Comparison of ENCODE assay signal across 18 cellular contexts in the genomic region with DNA sequence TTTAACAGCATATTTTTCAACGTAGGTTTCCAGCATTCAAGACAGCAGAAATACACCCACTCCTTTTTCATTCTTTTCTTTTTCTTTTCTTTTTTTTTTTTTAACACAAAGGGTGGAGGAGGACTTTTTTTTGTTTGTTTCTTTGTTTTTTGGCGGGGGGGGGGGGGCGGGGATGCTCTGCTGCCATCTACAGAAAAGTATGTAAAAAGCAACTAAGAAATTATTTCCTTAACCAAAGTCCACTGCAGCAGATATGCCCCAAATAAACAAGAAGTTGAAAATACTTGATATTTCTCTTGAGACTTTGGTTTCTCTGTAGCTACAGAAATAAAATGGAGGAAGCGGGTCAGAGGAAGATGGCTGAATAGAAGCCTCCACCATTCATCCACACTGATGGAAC.
"Had no signal": no experiment of that assay in that cellular context is flagged by ENCODE, and none has a peak within 500 bp of the region (broad histone marks: within the 10 kb centered on the region; RNA-seq: fewer than 3 reads in every experiment).

No MANE protein-coding gene starts in this region.

- H3K36me3 Mint-ChIP-seq: WTC11 had no signal

- H3K4me3 Mint-ChIP-seq: activated naive CD8-positive, alpha-beta T cell treated with anti-CD3 and anti-CD28 coated beads, Interleukin-2, amount 50 U/mL, for 24 hours; activated T-helper 1 cell treated with anti-CD3 and anti-CD28 coated beads, Interleukin-12 subunit alpha, Interleukin-12 subunit beta, Interleukin-2, Interleukin-4 antibody, amounts not matched to agents 30 ng/mL and 10 ng/mL and 1 ng/mL, durations not matched to agents 14 hours and 24 hours and 36 hours; nephron progenitor cell; stimulated activated naive CD8-positive, alpha-beta T cell treated with anti-CD3 and anti-CD28 coated beads, Interleukin-15, Interleukin-2, amounts not matched to agents 100 ng/mL and 50 ng/mL, for 24 hours; WTC11 had no signal

- H3K27ac ChIP-seq: ascending aorta, colonic mucosa, heart left ventricle, left ventricle myocardium inferior, testis had no signal

- H3K27ac Mint-ChIP-seq: activated naive CD8-positive, alpha-beta T cell treated with anti-CD3 and anti-CD28 coated beads, Interleukin-2, amount 50 U/mL, for 24 hours; activated T-helper 1 cell treated with anti-CD3 and anti-CD28 coated beads, Interleukin-12 subunit alpha, Interleukin-12 subunit beta, Interleukin-2, Interleukin-4 antibody, amounts not matched to agents 30 ng/mL and 10 ng/mL and 1 ng/mL, durations not matched to agents 14 hours and 24 hours and 36 hours; nephron progenitor cell; stimulated activated naive CD8-positive, alpha-beta T cell treated with anti-CD3 and anti-CD28 coated beads, Interleukin-15, Interleukin-2, amounts not matched to agents 100 ng/mL and 50 ng/mL, for 24 hours; WTC11 had no signal

- H3K9me3 ChIP-seq: colonic mucosa, heart left ventricle, left ventricle myocardium inferior, testis had no signal

- H3K4me3 ChIP-seq: ascending aorta, colonic mucosa, heart left ventricle, left ventricle myocardium inferior, testis had no signal

- H3K27me3 Mint-ChIP-seq: activated naive CD8-positive, alpha-beta T cell treated with anti-CD3 and anti-CD28 coated beads, Interleukin-2, amount 50 U/mL, for 24 hours; stimulated activated naive CD8-positive, alpha-beta T cell treated with anti-CD3 and anti-CD28 coated beads, Interleukin-15, Interleukin-2, amounts not matched to agents 100 ng/mL and 50 ng/mL, for 24 hours had no signal

- H3K4me1 Mint-ChIP-seq: activated naive CD8-positive, alpha-beta T cell treated with anti-CD3 and anti-CD28 coated beads, Interleukin-2, amount 50 U/mL, for 24 hours; nephron progenitor cell had no signal

- ATAC-seq: activated naive CD8-positive, alpha-beta T cell treated with anti-CD3 and anti-CD28 coated beads, Interleukin-2, amount 50 U/mL, for 24 hours; heart left ventricle; sciatic nerve; WTC11 had no signal

- H3K27me3 ChIP-seq: ascending aorta, colonic mucosa, testis had no signal

- H3K4me1 ChIP-seq: ascending aorta, colonic mucosa, heart left ventricle, left ventricle myocardium inferior, testis had no signal

- FAIRE-seq: endothelial cell of umbilical vein had no signal

- H3K36me3 ChIP-seq: ascending aorta, colonic mucosa, heart left ventricle, left ventricle myocardium inferior had no signal

- H3K9me3 Mint-ChIP-seq: activated naive CD8-positive, alpha-beta T cell treated with anti-CD3 and anti-CD28 coated beads, Interleukin-2, amount 50 U/mL, for 24 hours; activated T-helper 1 cell treated with anti-CD3 and anti-CD28 coated beads, Interleukin-12 subunit alpha, Interleukin-12 subunit beta, Interleukin-2, Interleukin-4 antibody, amounts not matched to agents 30 ng/mL and 10 ng/mL and 1 ng/mL, durations not matched to agents 14 hours and 24 hours and 36 hours; stimulated activated naive CD8-positive, alpha-beta T cell treated with anti-CD3 and anti-CD28 coated beads, Interleukin-15, Interleukin-2, amounts not matched to agents 100 ng/mL and 50 ng/mL, for 24 hours had no signal

- DNase-seq: activated CD4-positive, alpha-beta T cell treated with anti-CD3 and anti-CD28 coated beads for 48 hours; activated naive CD4-positive, alpha-beta T cell treated with Interleukin-2 at 50 U/mL for 16 hours; activated naive CD8-positive, alpha-beta T cell treated with anti-CD3 and anti-CD28 coated beads, Interleukin-2, amount 50 U/mL, for 24 hours; colonic mucosa; foreskin melanocyte; heart left ventricle; kidney; left ventricle myocardium inferior; mesenchymal stem cell; nephron progenitor cell; stimulated activated CD4-positive, alpha-beta T cell treated with anti-CD3 and anti-CD28 coated beads, Interleukin-4, amount 100 ng/mL, for 1 hour; testis had no signal
